Comparison of ENCODE assay signal across 28 cellular contexts in genomic region chr12:55852740-55853139, GRCh38. TPM values are rescaled to one million over a fixed set of nuclear protein-coding genes. Genes with fewer than 3 reads are reported as not detected.
"Had no signal": no experiment of that assay in that cellular context is flagged by ENCODE, and none has a peak within 500 bp of the region (broad histone marks: within the 10 kb centered on the region; RNA-seq: fewer than 3 reads in every experiment).

No MANE protein-coding gene starts in this region.

- FAIRE-seq: colon, endometrium, endothelial cell of umbilical vein, frontal cortex had no signal

- ATAC-seq: effector memory CD8-positive, alpha-beta T cell; esophagus mucosa; foreskin keratinocyte; gastrocnemius medialis; gastroesophageal sphincter; heart left ventricle; heart right ventricle had no signal

- H3K27me3 ChIP-seq: colonic mucosa, dorsolateral prefrontal cortex, foreskin keratinocyte had no signal

- H3K27ac ChIP-seq: colonic mucosa, coronary artery, dorsolateral prefrontal cortex, epithelial cell of prostate, esophagus muscularis mucosa, esophagus squamous epithelium, foreskin keratinocyte, gastrocnemius medialis, gastroesophageal sphincter, heart left ventricle, heart right ventricle had no signal

- DNase-seq: colonic mucosa; cortex of kidney; dermis blood vessel endothelial cell; dorsolateral prefrontal cortex; effector CD4-positive, alpha-beta T cell; effector CD8-positive, alpha-beta T cell; effector memory CD4-positive, alpha-beta T cell; effector memory CD8-positive, alpha-beta T cell; endodermal cell; erythroblast; esophagus squamous epithelium; foreskin fibroblast; foreskin keratinocyte; foreskin melanocyte; gastrocnemius medialis; glutamatergic neuron; head of caudate nucleus; heart left ventricle; heart right ventricle had no signal

- H3K4me1 ChIP-seq: colonic mucosa, gastrocnemius medialis had no signal

- H3K36me3 ChIP-seq: colonic mucosa, esophagus muscularis mucosa, esophagus squamous epithelium, gastrocnemius medialis, gastroesophageal sphincter, heart left ventricle, heart right ventricle had no signal

- H3K4me3 ChIP-seq: colonic mucosa, coronary artery, dorsolateral prefrontal cortex, esophagus muscularis mucosa, esophagus squamous epithelium, gastrocnemius medialis, gastroesophageal sphincter, heart left ventricle, heart right ventricle had no signal

- H3K9me3 ChIP-seq: colonic mucosa, esophagus muscularis mucosa, esophagus squamous epithelium, gastrocnemius medialis, gastroesophageal sphincter, heart left ventricle, heart right ventricle had no signal

RNA-seq across cellular contexts. Expression of gene MMP19, which starts 10.0 kb away (rescaled TPM):
- total RNA-seq: frontal cortex had no signal
